Comparison of ENCODE assay signal across 10 cellular contexts in the genomic region with DNA sequence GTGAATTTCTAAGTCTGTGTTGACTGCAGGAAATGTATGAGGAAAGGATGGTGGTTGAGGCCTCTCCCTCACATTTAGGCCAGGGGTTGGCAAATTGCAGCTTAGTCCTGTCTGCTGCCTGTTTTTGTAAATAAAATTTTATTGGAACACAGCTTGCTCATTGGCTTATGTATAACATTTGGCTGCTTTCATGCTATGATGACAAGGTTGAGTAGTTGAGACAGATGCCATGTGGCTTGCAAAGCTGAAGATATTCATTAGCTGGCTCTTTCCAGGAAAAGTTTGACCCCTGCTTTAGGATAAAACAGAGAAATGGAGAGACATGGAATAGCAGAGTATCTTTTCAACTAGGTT. TPM values are rescaled to one million over a fixed set of nuclear protein-coding genes. Genes with fewer than 3 reads are reported as not detected.
DNase-seq lines count a peak whose midpoint lies in the region; ATAC-seq and TF ChIP-seq lines count a peak whose summit lies in the region.
"Had no signal": no experiment of that assay in that cellular context is flagged by ENCODE, and none has a peak within 500 bp of the region (broad histone marks: within the 10 kb centered on the region; RNA-seq: fewer than 3 reads in every experiment).

No MANE protein-coding gene starts in this region.

- CTCF ChIA-PET in activated naive CD4-positive, alpha-beta T cell treated with anti-CD3 and anti-CD28 coated beads for 36 hours (lab: Charles Lee) = no interaction called here
- CTCF ChIA-PET in MCF 10A (lab: Yijun Ruan, JAX) = interaction anchor here (0.6 to 2.5 kb wide), 8 partner anchors 11 to 268 kb away, joined by 3 to 8 read pairs (median 4); a partner anchor contains a TSS

- no peak for DNase-seq in activated naive CD4-positive, alpha-beta T cell treated with anti-CD3 and anti-CD28 coated beads for 36 hours
- no peak for DNase-seq in activated naive CD4-positive, alpha-beta T cell treated with Interleukin-2 at 50 U/mL for 16 hours
- no peak for DNase-seq in MCF 10A (ENCODE audit: unreplicated experiment)
- no peak for DNase-seq in left colon
- no peak for DNase-seq in upper lobe of left lung
- no peak for DNase-seq in substantia nigra (lab: John Stamatoyannopoulos, UW)
- DNase-seq in HuH-7 (ENCODE audit: low spot score) = no peak
- no peak for DNase-seq in NCI-H2029 treated with DMSO at 0.1 percent for 48 hours (lab: John Stamatoyannopoulos, UW)
- DNase-seq: NCI-H748 treated with DMSO at 0.1 percent for 48 hours had no signal

- H3K36me3 ChIP-seq in upper lobe of left lung = no peaks in the 10 kb centered on the region

- BruUV-seq in MCF 10A (replicated peaks; lab: Mats Ljungman, UMichigan) = TSS peak; percentile 77

- H3K4me3 ChIP-seq in upper lobe of left lung = no peak overlapping the region
- H3K4me3 ChIP-seq: BLaER1 had no signal

- H3K27me3 Mint-ChIP-seq in activated naive CD4-positive, alpha-beta T cell treated with anti-CD3 and anti-CD28 coated beads for 36 hours (ENCODE audit: low read depth) = no peaks in the 10 kb centered on the region
- H3K27me3 Mint-ChIP-seq in MCF 10A (ENCODE audit: insufficient read depth, unreplicated experiment) = no peaks in the 10 kb centered on the region

- H3K27me3 ChIP-seq in upper lobe of left lung = no peaks in the 10 kb centered on the region
- H3K27me3 ChIP-seq: BLaER1 had no signal

- H3K36me3 Mint-ChIP-seq in activated naive CD4-positive, alpha-beta T cell treated with anti-CD3 and anti-CD28 coated beads for 36 hours (ENCODE audit: low read depth) = peaks cover 32% of the 10 kb centered on the region
- H3K36me3 Mint-ChIP-seq in MCF 10A (ENCODE audit: insufficient read depth, unreplicated experiment) = no peaks in the 10 kb centered on the region

- H3K4me1 Mint-ChIP-seq in activated naive CD4-positive, alpha-beta T cell treated with anti-CD3 and anti-CD28 coated beads for 36 hours (ENCODE audit: low read depth) = peaks cover 85% of the 10 kb centered on the region
- peaks cover 51% of the 10 kb centered on the region for H3K4me1 Mint-ChIP-seq in MCF 10A (ENCODE audit: insufficient read depth, unreplicated experiment)

- H3K9me3 Mint-ChIP-seq in activated naive CD4-positive, alpha-beta T cell treated with anti-CD3 and anti-CD28 coated beads for 36 hours = peaks cover 23% of the 10 kb centered on the region
- H3K9me3 Mint-ChIP-seq in MCF 10A (ENCODE audit: unreplicated experiment) = peaks cover 9% of the 10 kb centered on the region

- POLR2A ChIA-PET in MCF 10A (lab: Yijun Ruan, JAX) = interaction anchor here (1.0 to 4.6 kb wide), 7 partner anchors 17 to 55 kb away, joined by 3 to 53 read pairs (median 6); a partner anchor contains a TSS

- peak overlapping the region; percentile 67 to 88 (median 82) for H3K27ac ChIP-seq in upper lobe of left lung
- H3K27ac ChIP-seq in substantia nigra (ENCODE audit: low read depth, low read length, poor library complexity, severe bottlenecking) = no peak overlapping the region
- H3K27ac ChIP-seq: BLaER1 had no signal

- intact Hi-C loops in activated naive CD4-positive, alpha-beta T cell treated with anti-CD3 and anti-CD28 coated beads for 36 hours (cut with micrococcal nuclease) = loop anchor here (1.0 kb wide), 1 partner anchor 17 kb away; no protein-coding TSS in a partner anchor
- intact Hi-C loops in MCF 10A (cut with micrococcal nuclease) (loop anchor here (5.0 kb wide), 1 partner anchor 44 kb away; a partner anchor contains a TSS), left colon (cut with DNase I, micrococcal nuclease) (no loop called here)

- TF ChIP-seq EP300 in upper lobe of left lung (IDR thresholded peaks at IDR 0.05) = no peak

- peaks cover 0 to 6% (median 2%) of the 10 kb centered on the region in 4 donors for H3K9me3 ChIP-seq in upper lobe of left lung

- peak overlapping the region; percentile 78 for H3K27ac Mint-ChIP-seq in activated naive CD4-positive, alpha-beta T cell treated with anti-CD3 and anti-CD28 coated beads for 36 hours
- peak overlapping the region; percentile 95 for H3K27ac Mint-ChIP-seq in MCF 10A (ENCODE audit: low read depth, unreplicated experiment)

- H3K4me1 ChIP-seq in upper lobe of left lung = peaks cover 60 to 65% (median 63%) of the 10 kb centered on the region in 4 donors

- TF ChIP-seq CTCF in MCF 10A (IDR thresholded peaks at IDR 0.05; ENCODE audit: unreplicated experiment) = no peak
- no peak for TF ChIP-seq CTCF in upper lobe of left lung (IDR thresholded peaks at IDR 0.05)

- ATAC-seq in left colon (peak; percentile 45), upper lobe of left lung (ENCODE audit: low FRiP score in 2 of 2) (peak in 1 of 2 donors; percentile 13)

- no peak overlapping the region for H3K4me3 Mint-ChIP-seq in activated naive CD4-positive, alpha-beta T cell treated with anti-CD3 and anti-CD28 coated beads for 36 hours
- H3K4me3 Mint-ChIP-seq in MCF 10A (ENCODE audit: unreplicated experiment) = peak overlapping the region; percentile 62

- TF ChIP-seq POLR2A in upper lobe of left lung (IDR thresholded peaks at IDR 0.05) = no peak

RNA-seq across cellular contexts. Expression of a gene that starts 46.2 kb away (rescaled TPM):
- total RNA-seq in activated naive CD4-positive, alpha-beta T cell treated with anti-CD3 and anti-CD28 coated beads for 36 hours = 10 to 100 TPM; 62.3 to 63.3 TPM
- total RNA-seq in MCF 10A (2022) = 62.2 and 77.9 TPM in 2 replicates
- total RNA-seq in left colon = 10 to 100 TPM; 55.5 to 57.5 TPM
- 100 to 1,000 TPM in 1 of 6 donors, 10 to 100 TPM in 5; 47.1 to 105 (median 68.6) TPM for total RNA-seq in upper lobe of left lung

Comparison
In these comparisons a context has a peak if more than half of its experiments do, and no peak if none do; other contexts are left out.
1. intact Hi-C loops: an anchor here in activated naive CD4-positive, alpha-beta T cell treated with anti-CD3 and anti-CD28 coated beads for 36 hours (1.0 kb wide) and MCF 10A (5.0 kb wide); none called in left colon.